ENCODE assay signal across 11 cellular contexts in the genomic region with DNA sequence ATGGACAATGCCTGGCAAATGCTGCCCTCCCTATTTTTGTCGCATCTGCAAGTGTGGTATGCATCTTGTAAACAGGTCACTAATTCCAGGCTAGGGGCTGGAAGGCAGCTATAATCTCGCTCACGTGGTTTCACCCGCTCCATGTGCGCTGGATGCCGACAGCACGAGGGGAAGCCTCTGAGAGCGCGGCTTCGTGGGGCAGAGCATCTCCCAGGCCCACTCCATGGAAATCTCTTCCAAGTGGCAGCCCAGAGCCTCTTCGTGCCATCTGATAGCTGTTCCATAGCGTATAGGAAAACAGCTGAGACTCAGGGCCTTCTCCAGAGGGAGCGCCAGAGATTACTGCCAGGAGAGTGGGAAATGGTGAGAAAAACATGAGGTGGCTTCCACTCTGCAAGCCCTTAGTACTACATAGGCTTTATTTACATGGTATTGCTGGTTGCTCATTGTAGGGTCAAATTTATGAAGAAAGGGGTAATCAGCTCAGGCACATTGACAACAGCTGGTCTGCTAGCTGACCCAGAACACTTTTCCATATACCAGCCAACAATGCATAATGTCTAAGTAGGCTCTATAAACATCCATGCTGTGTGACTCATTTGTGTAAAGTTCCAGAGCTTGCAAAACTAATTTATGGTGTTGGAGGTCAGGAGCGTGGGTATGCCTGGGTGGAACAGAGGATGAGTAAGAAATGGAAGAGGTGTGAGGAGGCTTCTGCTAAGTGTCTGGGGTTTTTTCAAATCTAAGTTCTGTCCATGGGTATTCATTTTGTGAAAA.
DNase-seq lines count a peak whose midpoint lies in the region; ATAC-seq and TF ChIP-seq lines count a peak whose summit lies in the region.
"Had no signal": no experiment of that assay in that cellular context is flagged by ENCODE, and none has a peak within 500 bp of the region (broad histone marks: within the 10 kb centered on the region; RNA-seq: fewer than 3 reads in every experiment).

No MANE protein-coding gene starts in this region.

- H3K9me3 Mint-ChIP-seq in CD4-positive, alpha-beta T cell = no peaks in the 10 kb centered on the region

- CTCF ChIA-PET in CD4-positive, alpha-beta T cell (lab: Charles Lee) = no interaction called here

- no peak for TF ChIP-seq POLR2A in esophagus muscularis mucosa (IDR thresholded peaks at IDR 0.05; ENCODE audit: low read depth)

- intact Hi-C loops in CD4-positive, alpha-beta T cell (cut with DNase I, micrococcal nuclease) = no loop called here
- intact Hi-C loops in esophagus muscularis mucosa (cut with DNase I) = no loop called here

- H3K36me3 Mint-ChIP-seq in CD4-positive, alpha-beta T cell (ENCODE audit: low read depth) = no peaks in the 10 kb centered on the region

- H3K4me3 ChIP-seq in astrocyte of the cerebellum (ENCODE audit: low read depth, low read length) (no peak overlapping the region), esophagus muscularis mucosa (no peak overlapping the region)
- H3K4me3 ChIP-seq: colonic mucosa had no signal

- TF ChIP-seq CTCF in CD4-positive, alpha-beta T cell (IDR thresholded peaks at IDR 0.05) = no peak
- no peak for TF ChIP-seq CTCF in astrocyte of the cerebellum (IDR thresholded peaks at IDR 0.05; ENCODE audit: low read depth, low read length, missing control alignments)
- no peak for TF ChIP-seq CTCF in esophagus muscularis mucosa (IDR thresholded peaks at IDR 0.05)

- H3K4me3 Mint-ChIP-seq in CD4-positive, alpha-beta T cell = no peak overlapping the region

- no peak for TF ChIP-seq EP300 in esophagus muscularis mucosa (IDR thresholded peaks at IDR 0.05)

- H3K9me3 ChIP-seq in CD4-positive, alpha-beta T cell (ENCODE audit: control insufficient read depth, low read length) = no peaks in the 10 kb centered on the region
- no peaks in the 10 kb centered on the region for H3K9me3 ChIP-seq in esophagus muscularis mucosa
- H3K9me3 ChIP-seq: colonic mucosa had no signal

- H3K27ac ChIP-seq in CD4-positive, alpha-beta T cell (ENCODE audit: low read depth, low read length) = no peak overlapping the region
- no peak overlapping the region for H3K27ac ChIP-seq in esophagus muscularis mucosa (replicated peaks in 1 of 4)
- H3K27ac ChIP-seq: colonic mucosa had no signal

- H3K36me3 ChIP-seq in esophagus muscularis mucosa = no peaks in the 10 kb centered on the region
- H3K36me3 ChIP-seq: colonic mucosa had no signal

- ATAC-seq in CD4-positive, alpha-beta T cell (ENCODE audit: poor library complexity) = no peak
- ATAC-seq in HG02798 (IDR thresholded peaks at IDR 0.05; ENCODE audit: poor library complexity, unreplicated experiment) = no peak

- POLR2A ChIA-PET in CD4-positive, alpha-beta T cell (lab: Charles Lee) = interaction anchor here (0.6 to 0.8 kb wide), 2 partner anchors 9 to 14 kb away, joined by 3 read pairs; no protein-coding TSS in a partner anchor

- no peaks in the 10 kb centered on the region for H3K4me1 ChIP-seq in esophagus muscularis mucosa
- H3K4me1 ChIP-seq: colonic mucosa had no signal

- peak overlapping the region; percentile 60 for H3K27ac Mint-ChIP-seq in CD4-positive, alpha-beta T cell

- H3K4me1 Mint-ChIP-seq in CD4-positive, alpha-beta T cell (ENCODE audit: low read depth) = peaks cover 45% of the 10 kb centered on the region

- no peaks in the 10 kb centered on the region for H3K27me3 Mint-ChIP-seq in CD4-positive, alpha-beta T cell

- 94% methylated on average over 14 of the region's 14 CpGs for WGBS in esophagus muscularis mucosa

- no peak for DNase-seq in CD4-positive, alpha-beta T cell
- DNase-seq in HK-2 (ENCODE audit: unreplicated experiment) = peak; percentile 16
- peak; percentile 65 for DNase-seq in astrocyte of the cerebellum (ENCODE audit: low read depth)
- DNase-seq in kidney tubule cell (ENCODE audit: low spot score) = peak; percentile 79
- no peak for DNase-seq in activated CD4-positive, CD25-positive, alpha-beta regulatory T cell treated with anti-CD3 and anti-CD28 coated beads, Interleukin-2, amount 50 U/mL, for 72 hours
- DNase-seq in esophagus muscularis mucosa (ENCODE audit: extremely low spot score) = no peak
- DNase-seq in DMS153 (lab: John Stamatoyannopoulos, UW) = no peak
- DNase-seq: colonic mucosa, nucleus accumbens, SHP77 had no signal

- H3K27me3 ChIP-seq in CD4-positive, alpha-beta T cell (ENCODE audit: control insufficient read depth, insufficient read depth, low read length) = no peaks in the 10 kb centered on the region
- peaks cover 0 to 21% (median 0%) of the 10 kb centered on the region in 4 donors for H3K27me3 ChIP-seq in esophagus muscularis mucosa
- H3K27me3 ChIP-seq: colonic mucosa had no signal

- in situ Hi-C loops in astrocyte of the cerebellum (cut with HindIII; ENCODE audit: low sequenced_read_pairs) = loop anchor here (10.0 kb wide), 1 partner anchor 58 kb away; no protein-coding TSS in a partner anchor

Comparison
In these comparisons a context has a peak if more than half of its experiments do, and no peak if none do; other contexts are left out.
1. DNase-seq: peak in HK-2 (single experiment), astrocyte of the cerebellum (single experiment) and kidney tubule cell (single experiment); none in CD4-positive, alpha-beta T cell (0 of 10), activated CD4-positive, CD25-positive, alpha-beta regulatory T cell treated with anti-CD3 and anti-CD28 coated beads, Interleukin-2, amount 50 U/mL, for 72 hours (single experiment), esophagus muscularis mucosa (single experiment) and DMS153 (single experiment).